In genomic region chr6:9566096-9566495, GRCh38 we compare ENCODE assay signal across 6 cellular contexts.
"Had no signal": no experiment of that assay in that cellular context is flagged by ENCODE, and none has a peak within 500 bp of the region (broad histone marks: within the 10 kb centered on the region; RNA-seq: fewer than 3 reads in every experiment).

No MANE protein-coding gene starts in this region.

- H3K4me3 ChIP-seq: GM23248, K562 had no signal

- H3K4me3 Mint-ChIP-seq: H9 had no signal

- H3K27ac Mint-ChIP-seq: H9 had no signal

- H3K9ac ChIP-seq: GM23248 had no signal

- DNase-seq: GM23248, GOT3, H9, HCEC 1CT, IMR-90 had no signal

- H3K9me3 Mint-ChIP-seq: H9 had no signal

- H3K27ac ChIP-seq: GM23248 had no signal

- H2AFZ ChIP-seq: GM23248 had no signal

- H3K4me1 Mint-ChIP-seq: H9 had no signal
